Comparison of ENCODE assay signal across 1 cellular context in genomic region chr1:53111073-53111556, GRCh38.
TF ChIP-seq lines count a peak whose summit lies in the region.

No MANE protein-coding gene starts in this region.

TF ChIP-seq in HepG2, 621 proteins besides CTCF, POLR2A, EP300 and RAD21 (continued from another document and continues in another):
- peak; percentile 29; the same call in 1 of the 2 replicates for TF ChIP-seq TFDP1 (CRISPR knock-in tag; IDR thresholded peaks at IDR 0.05; ENCODE audit: borderline replicate concordance)
- TF ChIP-seq ETV6 (CRISPR knock-in tag; conservative IDR thresholded peaks at IDR 0.05), result no peak
- no peak for TF ChIP-seq IKZF4 (CRISPR knock-in tag; IDR thresholded peaks at IDR 0.05; ENCODE audit: borderline replicate concordance, low read depth, not compliant biosample characterization)
- TF ChIP-seq SMARCC2 (IDR thresholded peaks at IDR 0.05), result no peak
- no peak for TF ChIP-seq RERE (CRISPR knock-in tag; IDR thresholded peaks at IDR 0.05; ENCODE audit: low read depth)
- TF ChIP-seq TFE3 (CRISPR knock-in tag; IDR thresholded peaks at IDR 0.05), result peak; percentile 45; the same call in 1 of the 2 replicates
- no peak for TF ChIP-seq ZBTB3 (CRISPR knock-in tag; IDR thresholded peaks at IDR 0.05; ENCODE audit: borderline replicate concordance, low read depth)
- no peak for TF ChIP-seq ZNF275 (CRISPR knock-in tag; IDR thresholded peaks at IDR 0.05; ENCODE audit: borderline replicate concordance)
- no peak; the same call in 1 of the 2 replicates for TF ChIP-seq TFAP4 (IDR thresholded peaks at IDR 0.05; ENCODE audit: borderline replicate concordance, low read depth)
- no peak for TF ChIP-seq ZNF142 (CRISPR knock-in tag; IDR thresholded peaks at IDR 0.05)
- TF ChIP-seq ZNF101 (CRISPR knock-in tag; IDR thresholded peaks at IDR 0.05; ENCODE audit: borderline replicate concordance, low read depth), result no peak
- TF ChIP-seq POGZ (CRISPR knock-in tag; IDR thresholded peaks at IDR 0.05), result no peak
- TF ChIP-seq ATAD3A (CRISPR knock-in tag; IDR thresholded peaks at IDR 0.05), result no peak
- no peak for TF ChIP-seq ZSCAN20 (CRISPR knock-in tag; IDR thresholded peaks at IDR 0.05; ENCODE audit: borderline replicate concordance)
- peak; percentile 91; the same call in 1 of the 2 replicates for TF ChIP-seq ETV5 (CRISPR knock-in tag; IDR thresholded peaks at IDR 0.05; ENCODE audit: borderline replicate concordance)
- TF ChIP-seq ZFP41 (CRISPR knock-in tag; IDR thresholded peaks at IDR 0.05; ENCODE audit: borderline replicate concordance), result no peak
- no peak for TF ChIP-seq JDP2 (CRISPR knock-in tag; IDR thresholded peaks at IDR 0.05; ENCODE audit: borderline replicate concordance)
- TF ChIP-seq U2AF2 (IDR thresholded peaks at IDR 0.05; ENCODE audit: low read depth, low read length), result no peak
- TF ChIP-seq ELF1 (CRISPR knock-in tag; IDR thresholded peaks at IDR 0.05), result no peak
- peak; percentile 78; the same call in 1 of the 2 replicates for TF ChIP-seq ZNF280B (CRISPR knock-in tag; IDR thresholded peaks at IDR 0.05; ENCODE audit: borderline replicate concordance)
- no peak for TF ChIP-seq SIN3B (IDR thresholded peaks at IDR 0.05; ENCODE audit: low read length)
- no peak for TF ChIP-seq HMGA1 (CRISPR knock-in tag; conservative IDR thresholded peaks at IDR 0.05)
- TF ChIP-seq MYNN (CRISPR knock-in tag; IDR thresholded peaks at IDR 0.05; ENCODE audit: low read depth), result no peak
- no peak for TF ChIP-seq TBP (CRISPR knock-in tag; IDR thresholded peaks at IDR 0.05)
- no peak for TF ChIP-seq KLF9 (CRISPR knock-in tag; IDR thresholded peaks at IDR 0.05; ENCODE audit: low read depth)
- TF ChIP-seq ZNF790 (CRISPR knock-in tag; IDR thresholded peaks at IDR 0.05; ENCODE audit: borderline replicate concordance), result no peak
- TF ChIP-seq ZNF737 (CRISPR knock-in tag; IDR thresholded peaks at IDR 0.05; ENCODE audit: borderline replicate concordance), result no peak
- TF ChIP-seq BATF2 (CRISPR knock-in tag; IDR thresholded peaks at IDR 0.05), result no peak
- no peak for TF ChIP-seq SALL2 (CRISPR knock-in tag; IDR thresholded peaks at IDR 0.05)
- no peak for TF ChIP-seq ZNF800 (CRISPR knock-in tag; IDR thresholded peaks at IDR 0.05)
- no peak; the same call in 1 of the 2 replicates for TF ChIP-seq HOXA3 (CRISPR knock-in tag; IDR thresholded peaks at IDR 0.05)
- TF ChIP-seq ZNF567 (CRISPR knock-in tag; IDR thresholded peaks at IDR 0.05; ENCODE audit: borderline replicate concordance), result no peak
- no peak for TF ChIP-seq NFIC (IDR thresholded peaks at IDR 0.05; ENCODE audit: low read length)
- TF ChIP-seq ZNF784 (CRISPR knock-in tag; IDR thresholded peaks at IDR 0.05; ENCODE audit: borderline replicate concordance), result no peak
